24 cellular contexts compared by ENCODE assay signal in genomic region chr2:209593930-209594329, GRCh38.
DNase-seq lines count a peak whose midpoint lies in the region; ATAC-seq, FAIRE-seq and TF ChIP-seq lines count a peak whose summit lies in the region.
"Had no signal": no experiment of that assay in that cellular context is flagged by ENCODE, and none has a peak within 500 bp of the region (broad histone marks: within the 10 kb centered on the region; RNA-seq: fewer than 3 reads in every experiment).

No MANE protein-coding gene starts in this region.

- DNase-seq in NCI-H2227 (lab: John Stamatoyannopoulos, UW; ENCODE audit: unreplicated experiment): peak; percentile 26
- no peak for DNase-seq in NCI-H2227 treated with DMSO at 0.1 percent for 48 hours (lab: John Stamatoyannopoulos, UW)
- DNase-seq in GM12891 (ENCODE audit: insufficient read length, low spot score): no peak
- peak; percentile 89 for DNase-seq in NCI-H2171 treated with DMSO at 0.1 percent for 48 hours (lab: John Stamatoyannopoulos, UW)
- DNase-seq in left kidney (ENCODE audit: low read depth, low spot score): peak; percentile 20
- no peak for DNase-seq in HPDE6-E6E7 (ENCODE audit: extremely low spot score)
- DNase-seq in EL: no peak
- DNase-seq: CD4-positive, CD25-positive, alpha-beta regulatory T cell; GDM1; MG63; NCI-H1105 treated with DMSO at 0.1 percent for 48 hours; NCI-H146; NCI-H2081 treated with DMSO at 0.1 percent for 48 hours; NCI-H345; NCI-H510A treated with DMSO at 0.1 percent for 48 hours; OCI-M1; Peyer's patch; SHP77 treated with DMSO at 0.1 percent for 48 hours; T-helper 1 cell had no signal

- ATAC-seq in HG03159 (IDR thresholded peaks at IDR 0.05; ENCODE audit: unreplicated experiment): no peak
- ATAC-seq: GM12878, K562 had no signal

- FAIRE-seq in GM12891 (lab: Jason Lieb, UNC): peak; percentile 40
- FAIRE-seq: GM12878, GM19239, H54, K562 had no signal

- no peak for TF ChIP-seq POLR2A in GM12891 (IDR thresholded peaks at IDR 0.05; ENCODE audit: low read depth, low read length)

TF ChIP-seq in GM12891, 5 proteins besides CTCF, POLR2A, EP300 and RAD21:
- TF ChIP-seq TAF1 (IDR thresholded peaks at IDR 0.05; ENCODE audit: low read depth, low read length) (no peak), PAX5 (IDR thresholded peaks at IDR 0.05; ENCODE audit: insufficient read depth, low read length, severe bottlenecking) (no peak), SPI1 (IDR thresholded peaks at IDR 0.05; ENCODE audit: low read depth, low read length) (no peak), POU2F2 (IDR thresholded peaks at IDR 0.05; ENCODE audit: low read depth, low read length) (no peak), POLR2AphosphoS5 (IDR thresholded peaks at IDR 0.05; ENCODE audit: low read depth, low read length) (no peak)
TF ChIP-seq in GM12891: peak in this region for 0.

Comparison
In these comparisons a context has a peak if more than half of its experiments do, and no peak if none do; other contexts are left out.
1. DNase-seq: peak in NCI-H2227 (single experiment), NCI-H2171 treated with DMSO at 0.1 percent for 48 hours (single experiment) and left kidney (single experiment); none in NCI-H2227 treated with DMSO at 0.1 percent for 48 hours (single experiment), GM12891 (single experiment), HPDE6-E6E7 (single experiment) and EL (single experiment).